22 cellular contexts compared by ENCODE assay signal in the genomic region with DNA sequence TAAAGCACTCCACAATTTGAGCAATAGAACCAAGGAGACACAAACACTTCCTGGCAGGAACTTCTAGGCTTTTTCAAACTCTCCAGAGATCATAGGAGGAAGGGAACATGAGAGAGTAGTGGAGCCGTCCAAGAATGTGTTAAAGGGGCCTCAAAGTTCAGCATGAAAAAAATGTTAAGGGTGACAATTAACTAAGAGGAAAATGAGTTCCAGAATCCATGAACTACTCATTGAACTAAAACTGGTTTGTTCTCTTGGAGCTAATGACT.
"Had no signal": no experiment of that assay in that cellular context is flagged by ENCODE, and none has a peak within 500 bp of the region (broad histone marks: within the 10 kb centered on the region; RNA-seq: fewer than 3 reads in every experiment).

No MANE protein-coding gene starts in this region.

- H3K27me3 ChIP-seq: gastrocnemius medialis, tibial nerve had no signal

- H3K4me3 ChIP-seq: coronary artery, gastrocnemius medialis, skin epidermis, tibial nerve had no signal

- H3K4me1 Mint-ChIP-seq: activated naive CD8-positive, alpha-beta T cell treated with anti-CD3 and anti-CD28 coated beads for 36 hours; central memory CD8-positive, alpha-beta T cell had no signal

- ATAC-seq: gastrocnemius medialis; stimulated activated naive CD8-positive, alpha-beta T cell treated with anti-CD3 and anti-CD28 coated beads, Interleukin-15, Interleukin-2, amounts not matched to agents 100 U/mL and 50 U/mL, for 24 hours; WTC11 had no signal

- H3K27ac ChIP-seq: coronary artery, gastrocnemius medialis, tibial nerve had no signal

- H3K27ac Mint-ChIP-seq: activated CD4-positive, alpha-beta memory T cell treated with anti-CD3 and anti-CD28 coated beads for 36 hours; activated naive CD8-positive, alpha-beta T cell treated with anti-CD3 and anti-CD28 coated beads for 36 hours; activated T-helper 1 cell treated with anti-CD3 and anti-CD28 coated beads, Interleukin-12 subunit alpha, Interleukin-12 subunit beta, Interleukin-2, Interleukin-4 antibody, amounts not matched to agents 30 ng/mL and 10 ng/mL and 1 ng/mL, durations not matched to agents 14 hours and 24 hours and 36 hours; nephron progenitor cell; T-helper 2 cell treated with Interferon-gamma antibody and Interleukin-4, amounts not matched to agents 5 μg/mL and 100 μg/mL, for 36 hours; WTC11 had no signal

- H3K36me3 ChIP-seq: gastrocnemius medialis, tibial nerve had no signal

- H3K4me1 ChIP-seq: gastrocnemius medialis had no signal

- H3K9me3 ChIP-seq: gastrocnemius medialis had no signal

- H3K9me3 Mint-ChIP-seq: activated CD4-positive, alpha-beta memory T cell treated with anti-CD3 and anti-CD28 coated beads for 36 hours; activated naive CD8-positive, alpha-beta T cell treated with anti-CD3 and anti-CD28 coated beads for 36 hours; activated T-helper 1 cell treated with anti-CD3 and anti-CD28 coated beads, Interleukin-12 subunit alpha, Interleukin-12 subunit beta, Interleukin-2, Interleukin-4 antibody, amounts not matched to agents 30 ng/mL and 10 ng/mL and 1 ng/mL, durations not matched to agents 14 hours and 24 hours and 36 hours; T-helper 2 cell treated with Interferon-gamma antibody and Interleukin-4, amounts not matched to agents 5 μg/mL and 100 μg/mL, for 36 hours had no signal

- H3K36me3 Mint-ChIP-seq: activated CD4-positive, alpha-beta memory T cell treated with anti-CD3 and anti-CD28 coated beads for 36 hours; activated naive CD8-positive, alpha-beta T cell treated with anti-CD3 and anti-CD28 coated beads for 36 hours had no signal

- H3K4me3 Mint-ChIP-seq: activated CD4-positive, alpha-beta memory T cell treated with anti-CD3 and anti-CD28 coated beads for 36 hours; activated naive CD8-positive, alpha-beta T cell treated with anti-CD3 and anti-CD28 coated beads for 36 hours; activated T-helper 1 cell treated with anti-CD3 and anti-CD28 coated beads, Interleukin-12 subunit alpha, Interleukin-12 subunit beta, Interleukin-2, Interleukin-4 antibody, amounts not matched to agents 30 ng/mL and 10 ng/mL and 1 ng/mL, durations not matched to agents 14 hours and 24 hours and 36 hours; central memory CD8-positive, alpha-beta T cell; nephron progenitor cell; T-helper 2 cell treated with Interferon-gamma antibody and Interleukin-4, amounts not matched to agents 5 μg/mL and 100 μg/mL, for 36 hours; WTC11 had no signal

- DNase-seq: activated CD4-positive, alpha-beta memory T cell treated with anti-CD3 and anti-CD28 coated beads for 36 hours; activated CD4-positive, alpha-beta T cell treated with anti-CD3 and anti-CD28 coated beads for 4 hours; activated naive CD4-positive, alpha-beta T cell; activated naive CD8-positive, alpha-beta T cell treated with anti-CD3 and anti-CD28 coated beads for 36 hours; activated T-cell treated with anti-CD3 and anti-CD28 coated beads for 4 hours; amniotic stem cell; erythroblast; gastrocnemius medialis; head of caudate nucleus; midbrain; nephron progenitor cell; occipital lobe; right cardiac atrium; stimulated activated naive CD8-positive, alpha-beta T cell treated with anti-CD3 and anti-CD28 coated beads, Interleukin-15, Interleukin-2, amounts not matched to agents 100 U/mL and 50 U/mL, for 24 hours; substantia nigra had no signal
